Comparison of ENCODE assay signal across 28 cellular contexts in the genomic region with DNA sequence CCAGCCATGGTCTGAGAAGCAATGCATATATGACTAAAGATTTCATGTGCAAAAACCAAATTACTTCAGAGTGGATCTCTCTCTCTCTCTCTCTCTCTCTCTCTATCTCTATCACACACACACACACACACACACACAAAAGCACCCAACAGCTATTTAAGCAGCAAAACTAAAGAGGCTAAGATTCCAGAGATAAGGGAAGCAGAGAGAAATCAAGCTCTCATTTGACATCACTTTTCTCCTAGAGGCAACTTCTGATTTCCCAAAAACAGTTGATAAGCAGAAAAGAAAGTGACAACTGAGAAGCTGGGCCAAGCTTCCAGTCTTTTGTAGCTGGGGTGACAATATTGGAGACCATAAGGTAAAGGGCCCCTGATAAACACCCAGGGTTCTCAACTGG.
"Had no signal": no experiment of that assay in that cellular context is flagged by ENCODE, and none has a peak within 500 bp of the region (broad histone marks: within the 10 kb centered on the region; RNA-seq: fewer than 3 reads in every experiment).

No MANE protein-coding gene starts in this region.

- H3K27ac ChIP-seq: breast epithelium, SK-N-MC, WERI-Rb-1 had no signal

- DNase-seq: activated CD4-positive, alpha-beta memory T cell treated with anti-CD3 and anti-CD28 coated beads, Interleukin-2, amount 10 ng/mL, durations not matched to agents 7 days and 5 days; activated CD4-positive, alpha-beta T cell treated with anti-CD3 and anti-CD28 coated beads for 36 hours; activated CD4-positive, alpha-beta T cell treated with anti-CD3 and anti-CD28 coated beads, Interleukin-2, amount 50 U/mL, for 1 hour; activated gamma-delta T cell; activated naive CD4-positive, alpha-beta T cell treated with anti-CD3 and anti-CD28 coated beads for 36 hours; activated T-cell treated with anti-CD3 and anti-CD28 coated beads for 4 hours; activated T-cell treated with anti-CD3 and anti-CD28 coated beads, Interleukin-2, amount 50 U/mL, for 48 hours; caudate nucleus; MG63; MV-4-11; NCI-H1092 treated with DMSO at 0.1 percent for 48 hours; NCI-H1417 treated with DMSO at 0.1 percent for 48 hours; NCI-H1694; NCI-H2029; NCI-H2107; NCI-H2171 treated with DMSO at 0.1 percent for 48 hours; NCI-H226; NCI-H526 treated with DMSO at 0.1 percent for 48 hours; NCI-H82; RPMI8226; T-cell; WERI-Rb-1 had no signal

- H3K27me3 Mint-ChIP-seq: activated CD4-positive, alpha-beta memory T cell treated with anti-CD3 and anti-CD28 coated beads, Interleukin-2, amount 10 ng/mL, durations not matched to agents 7 days and 5 days; activated T-helper 17 cell treated with anti-CD3 and anti-CD28 coated beads, Interleukin-2, amount 50 U/mL, for 72 hours had no signal

- ATAC-seq: activated CD4-positive, alpha-beta T cell treated with anti-CD3 and anti-CD28 coated beads for 36 hours; activated T-helper 17 cell treated with anti-CD3 and anti-CD28 coated beads, Interleukin-2, amount 50 U/mL, for 72 hours; Panc1; Right ventricle myocardium inferior; T-cell had no signal

- H3K4me1 ChIP-seq: breast epithelium had no signal

- H3K9me3 ChIP-seq: breast epithelium, MG63 had no signal

- H3K36me3 Mint-ChIP-seq: activated naive CD8-positive, alpha-beta T cell had no signal

- H3K27me3 ChIP-seq: breast epithelium, MG63 had no signal

- H3K4me3 Mint-ChIP-seq: activated CD4-positive, alpha-beta memory T cell treated with anti-CD3 and anti-CD28 coated beads, Interleukin-2, amount 10 ng/mL, durations not matched to agents 7 days and 5 days; activated CD4-positive, alpha-beta T cell treated with anti-CD3 and anti-CD28 coated beads for 36 hours; activated naive CD4-positive, alpha-beta T cell treated with anti-CD3 and anti-CD28 coated beads for 36 hours; activated naive CD8-positive, alpha-beta T cell; activated T-helper 17 cell treated with anti-CD3 and anti-CD28 coated beads, Interleukin-2, amount 50 U/mL, for 72 hours; T-cell had no signal

- H3K27ac Mint-ChIP-seq: activated CD4-positive, alpha-beta memory T cell treated with anti-CD3 and anti-CD28 coated beads, Interleukin-2, amount 10 ng/mL, durations not matched to agents 7 days and 5 days; activated CD4-positive, alpha-beta T cell treated with anti-CD3 and anti-CD28 coated beads for 36 hours; activated naive CD4-positive, alpha-beta T cell treated with anti-CD3 and anti-CD28 coated beads for 36 hours; activated naive CD8-positive, alpha-beta T cell; activated T-helper 17 cell treated with anti-CD3 and anti-CD28 coated beads, Interleukin-2, amount 50 U/mL, for 72 hours; T-cell had no signal

- H3K4me3 ChIP-seq: breast epithelium, MG63, SK-N-MC had no signal

- H3K36me3 ChIP-seq: breast epithelium, MG63, WERI-Rb-1 had no signal

- H3K4me1 Mint-ChIP-seq: activated CD4-positive, alpha-beta memory T cell treated with anti-CD3 and anti-CD28 coated beads, Interleukin-2, amount 10 ng/mL, durations not matched to agents 7 days and 5 days; activated T-helper 17 cell treated with anti-CD3 and anti-CD28 coated beads, Interleukin-2, amount 50 U/mL, for 72 hours had no signal
